In genomic region chr15:48144889-48145288, GRCh38 we compare ENCODE assay signal across 15 cellular contexts. TPM values are rescaled to one million over a fixed set of nuclear protein-coding genes. Genes with fewer than 3 reads are reported as not detected.
DNase-seq lines count a peak whose midpoint lies in the region; ATAC-seq, FAIRE-seq and TF ChIP-seq lines count a peak whose summit lies in the region.
"Had no signal": no experiment of that assay in that cellular context is flagged by ENCODE, and none has a peak within 500 bp of the region (broad histone marks: within the 10 kb centered on the region; RNA-seq: fewer than 3 reads in every experiment).

No MANE protein-coding gene starts in this region.

- intact Hi-C loops in OCI-LY7 (cut with micrococcal nuclease; ENCODE audit: unreplicated experiment), result no loop called here

- no peak overlapping the region for H2AFZ ChIP-seq in MM.1S (ENCODE audit: low read length)
- no peak overlapping the region for H2AFZ ChIP-seq in OCI-LY7 (ENCODE audit: low read length)

- no peaks in the 10 kb centered on the region for H3K79me2 ChIP-seq in MM.1S (ENCODE audit: low read length)
- H3K79me2 ChIP-seq in OCI-LY7 (ENCODE audit: insufficient read depth, low read depth, low read length), result no peaks in the 10 kb centered on the region

- BruUV-seq in OCI-LY7 (replicated peaks; lab: Mats Ljungman, UMichigan), result no TSS peak

- H3F3A ChIP-seq in MM.1S (ENCODE audit: insufficient read depth, low read length), result no peaks in the 10 kb centered on the region

- CTCF ChIA-PET in OCI-LY7 (lab: Charles Lee; ENCODE audit: unreplicated experiment), result no interaction called here

- no peak overlapping the region for H3K27ac ChIP-seq in MM.1S (ENCODE audit: low read length)
- H3K27ac ChIP-seq in epithelial cell of prostate, result peak overlapping the region; percentile 75
- H3K27ac ChIP-seq in OCI-LY7 (ENCODE audit: low read depth, low read length, poor library complexity, severe bottlenecking), result no peak overlapping the region
- H3K27ac ChIP-seq: neutrophil had no signal

- H3K36me3 ChIP-seq in MM.1S (replicated peaks; ENCODE audit: insufficient read depth, low read length) (no peaks in the 10 kb centered on the region), OCI-LY7 (ENCODE audit: insufficient read depth, low read length) (peaks cover 75% of the 10 kb centered on the region)
- H3K36me3 ChIP-seq: neutrophil had no signal

- no peaks in the 10 kb centered on the region for H3K4me1 ChIP-seq in MM.1S (ENCODE audit: low read length)
- no peaks in the 10 kb centered on the region for H3K4me1 ChIP-seq in OCI-LY7 (ENCODE audit: insufficient read depth, low read length, poor library complexity, severe bottlenecking)

- H3K9me2 ChIP-seq in MM.1S (replicated peaks; ENCODE audit: insufficient read depth, low read length), result no peaks in the 10 kb centered on the region
- H3K9me2 ChIP-seq in OCI-LY7 (ENCODE audit: insufficient read depth, low read length), result no peaks in the 10 kb centered on the region

- no peak for FAIRE-seq in GM12891 (lab: Jason Lieb, UNC)
- no peak for FAIRE-seq in D721Med (lab: Jason Lieb, UNC)

- no peak for TF ChIP-seq POLR2A in GM12891 (IDR thresholded peaks at IDR 0.05; ENCODE audit: low read depth, low read length)

- H4K20me1 ChIP-seq in MM.1S (ENCODE audit: insufficient read depth, low read length) (no peaks in the 10 kb centered on the region), OCI-LY7 (ENCODE audit: insufficient read depth, low read length) (no peaks in the 10 kb centered on the region)

- H3K4me3 ChIP-seq in MM.1S (ENCODE audit: low read length) (no peak overlapping the region), OCI-LY7 (ENCODE audit: low read depth, low read length, poor library complexity, severe bottlenecking) (no peak overlapping the region)
- H3K4me3 ChIP-seq: stomach had no signal

- POLR2A ChIA-PET in OCI-LY7 (lab: Charles Lee), result no interaction called here

- no peak overlapping the region for H3K9ac ChIP-seq in MM.1S (ENCODE audit: low read length)

- no peaks in the 10 kb centered on the region for H3K27me3 ChIP-seq in MM.1S (replicated peaks; ENCODE audit: insufficient read depth, low read length)
- H3K27me3 ChIP-seq: neutrophil, stomach had no signal

- H3K4me2 ChIP-seq in MM.1S (ENCODE audit: low read depth, low read length) (no peak overlapping the region), OCI-LY7 (ENCODE audit: low read length) (no peak overlapping the region)

- peak; percentile 77 for ATAC-seq in GM21529 (IDR thresholded peaks at IDR 0.05; ENCODE audit: unreplicated experiment)

- H3K9me3 ChIP-seq in MM.1S (replicated peaks; ENCODE audit: insufficient read depth, low read length), result no peaks in the 10 kb centered on the region
- no peaks in the 10 kb centered on the region for H3K9me3 ChIP-seq in OCI-LY7 (ENCODE audit: low read length)
- H3K9me3 ChIP-seq: neutrophil, stomach had no signal

- DNase-seq in GM12891 (ENCODE audit: insufficient read length, low spot score) (no peak), MM.1S (peak; percentile 8), epithelial cell of prostate (ENCODE audit: low read depth, low spot score) (no peak), OCI-LY7 (ENCODE audit: low spot score) (no peak), D721Med (ENCODE audit: insufficient read length, low spot score) (no peak), mucosa of gallbladder (ENCODE audit: low spot score) (no peak), NCI-H2081 (lab: John Stamatoyannopoulos, UW) (no peak)
- DNase-seq: activated CD4-positive, alpha-beta memory T cell treated with anti-CD3 and anti-CD28 coated beads, Interleukin-2, amount 10 ng/mL, durations not matched to agents 7 days and 5 days; activated naive CD8-positive, alpha-beta T cell treated with anti-CD3 and anti-CD28 coated beads, Interleukin-2, amount 10 ng/mL, durations not matched to agents 7 days and 5 days; H9; NCI-H345; stomach had no signal

- no peak for TF ChIP-seq CTCF in MM.1S (IDR thresholded peaks at IDR 0.05; ENCODE audit: low read length)
- TF ChIP-seq CTCF in OCI-LY7 (conservative IDR thresholded peaks at IDR 0.05; ENCODE audit: low read length), result no peak
- no peak for TF ChIP-seq CTCF in D721Med (IDR thresholded peaks at IDR 0.05; ENCODE audit: insufficient read depth, missing control alignments)

TF ChIP-seq in GM12891, 5 proteins besides CTCF, POLR2A, EP300 and RAD21:
- 0 out of 2 replicates have a peak, but pooled peaks have one; percentile 19 for TF ChIP-seq SPI1 (IDR thresholded peaks at IDR 0.05; ENCODE audit: low read depth, low read length)
- no peak for TF ChIP-seq POU2F2 (IDR thresholded peaks at IDR 0.05; ENCODE audit: low read depth, low read length)

RNA-seq across cellular contexts. Expression of gene SLC24A5, which starts 24.1 kb away (rescaled TPM):
- not detected for polyA plus RNA-seq in GM12891 (2012; ENCODE audit: low read depth, missing spikeins)
- not detected in 2 replicates for total RNA-seq in OCI-LY7 (2014; rRNA removed; shearing (Covaris generic))
- total RNA-seq in OCI-LY7 (2022), result not detected in 2 replicates
- not detected for total RNA-seq in mucosa of gallbladder
- total RNA-seq: activated CD4-positive, alpha-beta memory T cell treated with anti-CD3 and anti-CD28 coated beads, Interleukin-2, amount 10 ng/mL, durations not matched to agents 7 days and 5 days; activated naive CD8-positive, alpha-beta T cell treated with anti-CD3 and anti-CD28 coated beads, Interleukin-2, amount 10 ng/mL, durations not matched to agents 7 days and 5 days; H9; stomach had no signal

RNA-seq across cellular contexts. Expression of gene MYEF2, which starts 33.2 kb away (rescaled TPM):
- 17.7 TPM for polyA plus RNA-seq in GM12891 (2012; ENCODE audit: low read depth, missing spikeins)
- total RNA-seq in OCI-LY7 (2014; rRNA removed; shearing (Covaris generic)), result 44.0 and 57.1 TPM in 2 replicates
- total RNA-seq in OCI-LY7 (2022) (107 and 129 TPM in 2 replicates), mucosa of gallbladder (41.1 TPM)

RNA-seq across cellular contexts. Expression of gene CTXN2, which starts 46.6 kb away (rescaled TPM):
- not detected for polyA plus RNA-seq in GM12891 (2012; ENCODE audit: low read depth, missing spikeins)
- total RNA-seq in OCI-LY7 (2014; rRNA removed; shearing (Covaris generic)), result 0.41 TPM in 1 of 2 replicates, not detected in the other
- 0.34 and 0.35 TPM in 2 replicates for total RNA-seq in OCI-LY7 (2022)
- 0.06 TPM for total RNA-seq in mucosa of gallbladder
- total RNA-seq: activated CD4-positive, alpha-beta memory T cell treated with anti-CD3 and anti-CD28 coated beads, Interleukin-2, amount 10 ng/mL, durations not matched to agents 7 days and 5 days; activated naive CD8-positive, alpha-beta T cell treated with anti-CD3 and anti-CD28 coated beads, Interleukin-2, amount 10 ng/mL, durations not matched to agents 7 days and 5 days; SK-MEL-5 had no signal
